In genomic region chr12:48388938-48389337, GRCh38 we compare ENCODE assay signal across 28 cellular contexts. TPM values are rescaled to one million over a fixed set of nuclear protein-coding genes. Genes with fewer than 3 reads are reported as not detected.
DNase-seq lines count a peak whose midpoint lies in the region; ATAC-seq and TF ChIP-seq lines count a peak whose summit lies in the region.
"Had no signal": no experiment of that assay in that cellular context is flagged by ENCODE, and none has a peak within 500 bp of the region (broad histone marks: within the 10 kb centered on the region; RNA-seq: fewer than 3 reads in every experiment).

No MANE protein-coding gene starts in this region.

- peak overlapping the region; percentile 29 for H3K27ac Mint-ChIP-seq in MCF 10A (ENCODE audit: low read depth, unreplicated experiment)
- H3K27ac Mint-ChIP-seq in naive thymus-derived CD4-positive, alpha-beta T cell, result no peak overlapping the region
- H3K27ac Mint-ChIP-seq: activated naive CD8-positive, alpha-beta T cell; activated T-helper 2 cell treated with anti-CD3 and anti-CD28 coated beads, Interferon-gamma antibody, Interleukin-2, Interleukin-4, amounts not matched to agents 10 μg/mL and 5 μg/mL and 100 μg/mL, durations not matched to agents 14 hours and 24 hours and 36 hours; B cell; stimulated activated effector memory CD8-positive, alpha-beta T cell treated with anti-CD3 and anti-CD28 coated beads, Interleukin-12 subunit alpha, Interleukin-12 subunit beta, amount 100 ng/mL, for 72 hours; T-helper 2 cell treated with Interferon-gamma antibody and Interleukin-4, amounts not matched to agents 5 μg/mL and 100 μg/mL, for 36 hours had no signal

- H3K4me1 Mint-ChIP-seq in MCF 10A (ENCODE audit: insufficient read depth, unreplicated experiment), result peaks cover 14% of the 10 kb centered on the region
- no peaks in the 10 kb centered on the region for H3K4me1 Mint-ChIP-seq in naive thymus-derived CD4-positive, alpha-beta T cell
- H3K4me1 Mint-ChIP-seq: B cell; stimulated activated effector memory CD8-positive, alpha-beta T cell treated with anti-CD3 and anti-CD28 coated beads, Interleukin-12 subunit alpha, Interleukin-12 subunit beta, amount 100 ng/mL, for 72 hours had no signal

- H3K9me3 Mint-ChIP-seq in MCF 10A (ENCODE audit: unreplicated experiment), result no peaks in the 10 kb centered on the region
- H3K9me3 Mint-ChIP-seq in naive thymus-derived CD4-positive, alpha-beta T cell, result peaks cover 0 to 5% (median 0%) of the 10 kb centered on the region in 11 donors
- H3K9me3 Mint-ChIP-seq: activated T-helper 2 cell treated with anti-CD3 and anti-CD28 coated beads, Interferon-gamma antibody, Interleukin-2, Interleukin-4, amounts not matched to agents 10 μg/mL and 5 μg/mL and 100 μg/mL, durations not matched to agents 14 hours and 24 hours and 36 hours; stimulated activated effector memory CD8-positive, alpha-beta T cell treated with anti-CD3 and anti-CD28 coated beads, Interleukin-12 subunit alpha, Interleukin-12 subunit beta, amount 100 ng/mL, for 72 hours; T-helper 2 cell treated with Interferon-gamma antibody and Interleukin-4, amounts not matched to agents 5 μg/mL and 100 μg/mL, for 36 hours had no signal

- intact Hi-C loops in MCF 10A (cut with micrococcal nuclease) (no loop called here), breast epithelium (cut with DNase I; ENCODE audit: low total_unique reads) (no loop called here), uterus (cut with DNase I; ENCODE audit: low total_unique reads) (no loop called here)
- intact Hi-C loops in naive thymus-derived CD4-positive, alpha-beta T cell (cut with micrococcal nuclease), result no loop called here

- BruUV-seq in MCF 10A (replicated peaks; lab: Mats Ljungman, UMichigan), result no TSS peak

- no peaks in the 10 kb centered on the region for H3K27me3 ChIP-seq in breast epithelium
- no peaks in the 10 kb centered on the region for H3K27me3 ChIP-seq in uterus
- H3K27me3 ChIP-seq in naive thymus-derived CD4-positive, alpha-beta T cell (ENCODE audit: control insufficient read depth in 2 of 2, insufficient read depth in 2 of 2, low read length in 2 of 2), result no peaks in the 10 kb centered on the region
- H3K27me3 ChIP-seq: body of pancreas had no signal

- H3K27ac ChIP-seq in breast epithelium, result no peak overlapping the region
- peak overlapping the region; percentile 44 to 48 for H3K27ac ChIP-seq in uterus
- no peak overlapping the region for H3K27ac ChIP-seq in naive thymus-derived CD4-positive, alpha-beta T cell (ENCODE audit: low read depth, low read length)
- H3K27ac ChIP-seq: 22Rv1, body of pancreas, neutrophil, psoas muscle, thoracic aorta, WERI-Rb-1 had no signal

- H3K36me3 Mint-ChIP-seq in MCF 10A (ENCODE audit: insufficient read depth, unreplicated experiment), result no peaks in the 10 kb centered on the region
- peaks cover 0 to 7% (median 3%) of the 10 kb centered on the region in 5 donors for H3K36me3 Mint-ChIP-seq in naive thymus-derived CD4-positive, alpha-beta T cell
- H3K36me3 Mint-ChIP-seq: activated naive CD8-positive, alpha-beta T cell; stimulated activated effector memory CD8-positive, alpha-beta T cell treated with anti-CD3 and anti-CD28 coated beads, Interleukin-12 subunit alpha, Interleukin-12 subunit beta, amount 100 ng/mL, for 72 hours had no signal

- H3K36me3 ChIP-seq in breast epithelium (no peaks in the 10 kb centered on the region), uterus (no peaks in the 10 kb centered on the region)
- H3K36me3 ChIP-seq in naive thymus-derived CD4-positive, alpha-beta T cell (ENCODE audit: control insufficient read depth in 2 of 3, insufficient read depth in 3 of 3, low read length in 3 of 3), result no peaks in the 10 kb centered on the region
- H3K36me3 ChIP-seq: neutrophil, thoracic aorta, WERI-Rb-1 had no signal

- H3K9me3 ChIP-seq in breast epithelium (no peaks in the 10 kb centered on the region), uterus (no peaks in the 10 kb centered on the region)
- H3K9me3 ChIP-seq in naive thymus-derived CD4-positive, alpha-beta T cell (ENCODE audit: control insufficient read depth in 2 of 3, low read length in 3 of 3), result no peaks in the 10 kb centered on the region
- H3K9me3 ChIP-seq: body of pancreas, neutrophil, psoas muscle, thoracic aorta had no signal

- peaks cover 57% of the 10 kb centered on the region for H3K27me3 Mint-ChIP-seq in MCF 10A (ENCODE audit: insufficient read depth, unreplicated experiment)
- peaks cover 9 to 22% (median 13%) of the 10 kb centered on the region in 5 donors for H3K27me3 Mint-ChIP-seq in naive thymus-derived CD4-positive, alpha-beta T cell

- POLR2A ChIA-PET in MCF 10A (lab: Yijun Ruan, JAX), result no interaction called here
- POLR2A ChIA-PET in naive thymus-derived CD4-positive, alpha-beta T cell (lab: Charles Lee), result no interaction called here

- ATAC-seq in GM18867 (IDR thresholded peaks at IDR 0.05; ENCODE audit: unreplicated experiment), result no peak
- no peak for ATAC-seq in naive thymus-derived CD4-positive, alpha-beta T cell
- ATAC-seq: body of pancreas; psoas muscle; SK-N-SH treated with all-trans-retinoic acid at 6 μM for 48 hours; stimulated activated effector memory CD8-positive, alpha-beta T cell treated with anti-CD3 and anti-CD28 coated beads, Interleukin-12 subunit alpha, Interleukin-12 subunit beta, amount 100 ng/mL, for 72 hours had no signal

- no peak overlapping the region for H3K4me3 Mint-ChIP-seq in MCF 10A (ENCODE audit: unreplicated experiment)
- H3K4me3 Mint-ChIP-seq in naive thymus-derived CD4-positive, alpha-beta T cell, result no peak overlapping the region
- H3K4me3 Mint-ChIP-seq: activated naive CD8-positive, alpha-beta T cell; B cell; stimulated activated effector memory CD8-positive, alpha-beta T cell treated with anti-CD3 and anti-CD28 coated beads, Interleukin-12 subunit alpha, Interleukin-12 subunit beta, amount 100 ng/mL, for 72 hours; T-helper 2 cell treated with Interferon-gamma antibody and Interleukin-4, amounts not matched to agents 5 μg/mL and 100 μg/mL, for 36 hours had no signal

- H3K4me1 ChIP-seq in breast epithelium (no peaks in the 10 kb centered on the region), uterus (no peaks in the 10 kb centered on the region)
- H3K4me1 ChIP-seq in naive thymus-derived CD4-positive, alpha-beta T cell (ENCODE audit: control insufficient read depth in 2 of 2, insufficient read depth in 2 of 2, low read length in 2 of 2), result no peaks in the 10 kb centered on the region
- H3K4me1 ChIP-seq: body of pancreas, Caco-2, psoas muscle had no signal

- TF ChIP-seq POLR2A in breast epithelium (IDR thresholded peaks at IDR 0.05) (no peak), uterus (IDR thresholded peaks at IDR 0.05) (no peak)

- no peak overlapping the region for H3K4me3 ChIP-seq in breast epithelium
- H3K4me3 ChIP-seq in fibroblast of villous mesenchyme (ENCODE audit: low read depth, low read length), result no peak overlapping the region
- no peak overlapping the region for H3K4me3 ChIP-seq in uterus
- H3K4me3 ChIP-seq in naive thymus-derived CD4-positive, alpha-beta T cell (ENCODE audit: low read length), result no peak overlapping the region
- H3K4me3 ChIP-seq: body of pancreas, lung, psoas muscle, skin epidermis, thoracic aorta had no signal

- DNase-seq in MCF 10A (ENCODE audit: unreplicated experiment), result peak; percentile 36
- DNase-seq in breast epithelium (ENCODE audit: low spot score in 2 of 2), result no peak
- DNase-seq in RPMI7951 (ENCODE audit: low read depth), result peak; percentile 81
- peak; percentile 16 for DNase-seq in fibroblast of villous mesenchyme (ENCODE audit: low read depth)
- no peak for DNase-seq in uterus
- no peak for DNase-seq in GM10266 (ENCODE audit: extremely low spot score)
- DNase-seq in naive thymus-derived CD4-positive, alpha-beta T cell, result no peak
- DNase-seq: activated CD4-positive, alpha-beta T cell treated with anti-CD3 and anti-CD28 coated beads, Interleukin-2, amount 50 U/mL, for 48 hours; activated CD8-positive, alpha-beta memory T cell treated with anti-CD3 and anti-CD28 coated beads, Interleukin-2, amount 50 U/mL, for 48 hours; body of pancreas; Caco-2; hippocampal formation; NCI-H146; psoas muscle; stimulated activated CD4-positive, alpha-beta T cell treated with anti-CD3 and anti-CD28 coated beads, Interleukin-2, amount 100 ng/mL, for 24 hours; WERI-Rb-1 had no signal

- TF ChIP-seq CTCF in MCF 10A (IDR thresholded peaks at IDR 0.05; ENCODE audit: unreplicated experiment), result no peak
- TF ChIP-seq CTCF in breast epithelium (IDR thresholded peaks at IDR 0.05), result no peak
- TF ChIP-seq CTCF in fibroblast of villous mesenchyme (IDR thresholded peaks at IDR 0.05; ENCODE audit: insufficient read depth, low read depth, low read length), result no peak
- no peak for TF ChIP-seq CTCF in uterus (IDR thresholded peaks at IDR 0.05)
- no peak for TF ChIP-seq CTCF in GM10266 (IDR thresholded peaks at IDR 0.05; ENCODE audit: control insufficient read depth, insufficient read depth, low read depth, missing control alignments)

- CTCF ChIA-PET in MCF 10A (lab: Yijun Ruan, JAX), result no interaction called here
- CTCF ChIA-PET in naive thymus-derived CD4-positive, alpha-beta T cell (lab: Charles Lee), result interaction anchor here (1.6 kb wide), 1 partner anchor 200 kb away, joined by 4 read pairs; no protein-coding TSS in a partner anchor

RNA-seq across cellular contexts. Expression of gene ZNF641, which starts 38.2 kb away (rescaled TPM):
- total RNA-seq in MCF 10A (2022) (10.0 and 12.0 TPM in 2 replicates), breast epithelium (10 to 100 TPM; 22.9 to 33.8 (median 23.4) TPM), fibroblast of villous mesenchyme (9.3 and 16.8 TPM in 2 replicates), uterus (10 to 100 TPM; 28.7 to 71.5 (median 39.9) TPM)
- total RNA-seq in RPMI7951 (2014; rRNA removed; shearing (Covaris generic)), result 3.5 and 4.7 TPM in 2 replicates
- 10 to 100 TPM; 22.1 to 50.3 (median 30.1) TPM for total RNA-seq in naive thymus-derived CD4-positive, alpha-beta T cell
- polyA plus RNA-seq in naive thymus-derived CD4-positive, alpha-beta T cell, result 10 to 100 TPM; 13.4 to 20.7 TPM

Comparison
In these comparisons a context has a peak if more than half of its experiments do, and no peak if none do; other contexts are left out.
1. DNase-seq: peak in MCF 10A (single experiment), RPMI7951 (single experiment) and fibroblast of villous mesenchyme (single experiment); none in breast epithelium (0 of 2), uterus (0 of 2), GM10266 (single experiment) and naive thymus-derived CD4-positive, alpha-beta T cell (0 of 9).
2. H3K27ac ChIP-seq: peak in uterus (2 of 2); none in breast epithelium (0 of 2) and naive thymus-derived CD4-positive, alpha-beta T cell (single experiment).